ENCODE assay signal across 8 cellular contexts in genomic region chr11:121236115-121237001, GRCh38. TPM values are rescaled to one million over a fixed set of nuclear protein-coding genes. Genes with fewer than 3 reads are reported as not detected.
DNase-seq lines count a peak whose midpoint lies in the region; ATAC-seq, FAIRE-seq and TF ChIP-seq lines count a peak whose summit lies in the region.

No MANE protein-coding gene starts in this region.

- H3K4me3 ChIP-seq in adrenal gland: no peak overlapping the region

- peak; percentile 58 for ATAC-seq in GM21737 (IDR thresholded peaks at IDR 0.05; ENCODE audit: unreplicated experiment)
- no peak for ATAC-seq in omental fat pad (ENCODE audit: low FRiP score)

- DNase-seq in GM12892 (ENCODE audit: insufficient read length) (no peak), glomerular visceral epithelial cell (ENCODE audit: extremely low spot score) (peak; percentile 56), SW 1271 (lab: John Stamatoyannopoulos, UW) (no peak), omental fat pad (ENCODE audit: low spot score) (no peak), NCI-H1092 treated with DMSO at 0.1 percent for 48 hours (lab: John Stamatoyannopoulos, UW) (no peak), adrenal gland (no peak)

- TF ChIP-seq CTCF in omental fat pad (IDR thresholded peaks at IDR 0.05) (no peak), adrenal gland (IDR thresholded peaks at IDR 0.05) (no peak)

- TF ChIP-seq POLR2A in GM12892 (IDR thresholded peaks at IDR 0.05; ENCODE audit: low read depth, low read length): no peak
- no peak for TF ChIP-seq POLR2A in adrenal gland (IDR thresholded peaks at IDR 0.05)

- no peaks in the 10 kb centered on the region for H3K9me3 ChIP-seq in adrenal gland (replicated peaks in 1 of 3)

- H3K4me1 ChIP-seq in adrenal gland (replicated peaks in 1 of 2): peaks cover 3 to 8% of the 10 kb centered on the region in 2 donors

- peak; percentile 77 for TF ChIP-seq EP300 in Ishikawa (IDR thresholded peaks at IDR 0.05; ENCODE audit: borderline replicate concordance)

- WGBS in adrenal gland, 4 donors: 72 to 76% (median 75%) methylated on average over 15 of the region's 15 CpGs

- peak; percentile 94 for FAIRE-seq in GM12892 (lab: Jason Lieb, UNC)

- no peaks in the 10 kb centered on the region for H3K36me3 ChIP-seq in adrenal gland (replicated peaks in 1 of 2)

- intact Hi-C loops in adrenal gland (cut with DNase I): no loop called here

- H3K27ac ChIP-seq in adrenal gland: no peak overlapping the region

- H3K27me3 ChIP-seq in adrenal gland: no peaks in the 10 kb centered on the region

- no peak for TF ChIP-seq RAD21 in Ishikawa (IDR thresholded peaks at IDR 0.05; ENCODE audit: low read depth)

TF ChIP-seq in Ishikawa, 13 proteins besides CTCF, POLR2A, EP300 and RAD21:
- TF ChIP-seq CREB1 (IDR thresholded peaks at IDR 0.05; ENCODE audit: low read depth) (no peak), TEAD4 (IDR thresholded peaks at IDR 0.05) (peak; percentile 43; the same call in 1 of the 2 replicates), ZBTB7A (IDR thresholded peaks at IDR 0.05; ENCODE audit: low read depth) (no peak), YY1 (IDR thresholded peaks at IDR 0.05; ENCODE audit: low read depth) (no peak), CEBPB (IDR thresholded peaks at IDR 0.05) (no peak), FOXM1 (IDR thresholded peaks at IDR 0.05; ENCODE audit: borderline replicate concordance, low read depth) (peak; percentile 42; the same call in 1 of the 2 replicates), REST (IDR thresholded peaks at IDR 0.05; ENCODE audit: low read depth) (no peak), TCF12 (IDR thresholded peaks at IDR 0.05; ENCODE audit: low read depth) (peak; percentile 67; the same call in 1 of the 2 replicates), EGR1 (IDR thresholded peaks at IDR 0.05) (no peak), NFIC (IDR thresholded peaks at IDR 0.05) (no peak)

RNA-seq across cellular contexts. Expression of gene SC5D, which starts 56.2 kb away (rescaled TPM):
- polyA plus RNA-seq in GM12892 (2012; ENCODE audit: missing spikeins): 36.8 TPM
- total RNA-seq in omental fat pad (10 to 100 TPM; 16.9 to 30.3 (median 26.8) TPM), adrenal gland (100 to 1,000 TPM in 1 of 8 donors, 10 to 100 TPM in 7; 27.2 to 121 (median 42.6) TPM)
- polyA plus RNA-seq in adrenal gland: 100 to 1,000 TPM in 1 of 3 donors, 10 to 100 TPM in 2; 18.3 to 317 (median 21.0) TPM
